ENCODE assay signal across 14 cellular contexts in genomic region chr7:136528329-136528728, GRCh38.
DNase-seq lines count a peak whose midpoint lies in the region.
"Had no signal": no experiment of that assay in that cellular context is flagged by ENCODE, and none has a peak within 500 bp of the region (broad histone marks: within the 10 kb centered on the region; RNA-seq: fewer than 3 reads in every experiment).

No MANE protein-coding gene starts in this region.

- peak; percentile 58 for DNase-seq in AG20443 (ENCODE audit: low spot score)
- DNase-seq in LoVo (ENCODE audit: low spot score), result peak; percentile 22
- peak; percentile 55 for DNase-seq in brain pericyte (ENCODE audit: low read depth, low spot score)
- DNase-seq in mesenchymal stem cell, result peak; percentile 92
- no peak for DNase-seq in T-helper 9 cell
- no peak for DNase-seq in activated naive CD8-positive, alpha-beta T cell treated with anti-CD3 and anti-CD28 coated beads for 36 hours
- DNase-seq in cortex of kidney (lab: John Stamatoyannopoulos, UW), result no peak
- DNase-seq in NOMO-1 treated with DMSO at 0.1 percent for 48 hours (lab: John Stamatoyannopoulos, UW; ENCODE audit: unreplicated experiment), result no peak
- DNase-seq: CD4-positive, alpha-beta T cell; left cardiac atrium; NCI-H69; stimulated activated CD4-positive, alpha-beta T cell treated with anti-CD3 and anti-CD28 coated beads, Interleukin-4, amount 100 ng/mL, for 1 hour; stimulated activated naive CD8-positive, alpha-beta T cell treated with anti-CD3 and anti-CD28 coated beads, Interleukin-15, amount 100 ng/mL, for 72 hours had no signal

- H2BK120ac ChIP-seq in mesenchymal stem cell (ENCODE audit: low read depth, low read length), result no peak overlapping the region

- H3K4me3 Mint-ChIP-seq in activated naive CD8-positive, alpha-beta T cell treated with anti-CD3 and anti-CD28 coated beads for 36 hours, result no peak overlapping the region
- H3K4me3 Mint-ChIP-seq: CD4-positive, alpha-beta T cell; stimulated activated naive CD8-positive, alpha-beta T cell treated with anti-CD3 and anti-CD28 coated beads, Interleukin-15, amount 100 ng/mL, for 72 hours had no signal

- H3K36me3 ChIP-seq in mesenchymal stem cell (ENCODE audit: control insufficient read depth in 1 of 2, insufficient read depth in 2 of 2, low read depth in 1 of 2, low read length in 2 of 2), result no peaks in the 10 kb centered on the region
- H3K36me3 ChIP-seq: pancreas had no signal

- peaks cover 11% of the 10 kb centered on the region for H3K4me1 ChIP-seq in mesenchymal stem cell (ENCODE audit: control insufficient read depth, insufficient read depth, low read depth, low read length)
- H3K4me1 ChIP-seq: pancreas had no signal

- no peak overlapping the region for H3K4me3 ChIP-seq in mesenchymal stem cell (ENCODE audit: insufficient read depth in 1 of 2, low read depth in 1 of 2, low read length in 2 of 2)
- H3K4me3 ChIP-seq: pancreas had no signal

- WGBS in mesenchymal stem cell, result 24% methylated on average over 2 of the region's 2 CpGs

- H3K9me3 Mint-ChIP-seq in activated naive CD8-positive, alpha-beta T cell treated with anti-CD3 and anti-CD28 coated beads for 36 hours, result peaks cover 9% of the 10 kb centered on the region

- no peaks in the 10 kb centered on the region for H3K36me3 Mint-ChIP-seq in activated naive CD8-positive, alpha-beta T cell treated with anti-CD3 and anti-CD28 coated beads for 36 hours

- no peak overlapping the region for H2AFZ ChIP-seq in mesenchymal stem cell (ENCODE audit: low read depth, low read length)

- no peak overlapping the region for H3K14ac ChIP-seq in mesenchymal stem cell (ENCODE audit: low read length in 2 of 2)

- no peak overlapping the region for H4K91ac ChIP-seq in mesenchymal stem cell (ENCODE audit: low read length)

- H2BK5ac ChIP-seq in mesenchymal stem cell (ENCODE audit: low read depth, low read length, poor library complexity, severe bottlenecking), result no peak overlapping the region

- H2AK5ac ChIP-seq in mesenchymal stem cell (ENCODE audit: low read length, severe bottlenecking), result no peak overlapping the region

- H3K4me1 Mint-ChIP-seq in activated naive CD8-positive, alpha-beta T cell treated with anti-CD3 and anti-CD28 coated beads for 36 hours, result no peaks in the 10 kb centered on the region
- H3K4me1 Mint-ChIP-seq: stimulated activated naive CD8-positive, alpha-beta T cell treated with anti-CD3 and anti-CD28 coated beads, Interleukin-15, amount 100 ng/mL, for 72 hours had no signal

- peak overlapping the region in 1 of 2 experiments; percentile 83 for H3K18ac ChIP-seq in mesenchymal stem cell (ENCODE audit: low read depth in 1 of 2, low read length in 2 of 2)

- peak overlapping the region in 1 of 2 experiments; percentile 81 for H3K4ac ChIP-seq in mesenchymal stem cell (ENCODE audit: low read depth in 1 of 2, low read length in 2 of 2)

- H3K9me3 ChIP-seq in mesenchymal stem cell (ENCODE audit: control insufficient read depth, low read length), result peaks cover 3% of the 10 kb centered on the region
- H3K9me3 ChIP-seq: pancreas had no signal

- H3K27ac ChIP-seq in mesenchymal stem cell (ENCODE audit: low read length, poor library complexity, severe bottlenecking), result peak overlapping the region; percentile 44
- H3K27ac ChIP-seq: pancreas had no signal

- no peak overlapping the region for H3K9ac ChIP-seq in mesenchymal stem cell (ENCODE audit: low read length)

- H3K4me2 ChIP-seq in mesenchymal stem cell (ENCODE audit: low read length, poor library complexity, severe bottlenecking), result no peak overlapping the region

- no peaks in the 10 kb centered on the region for H3K27me3 ChIP-seq in mesenchymal stem cell (ENCODE audit: control insufficient read depth in 1 of 2, insufficient read depth in 1 of 2, low read length in 2 of 2)

- no peak overlapping the region for H2BK15ac ChIP-seq in mesenchymal stem cell (ENCODE audit: low read depth, poor library complexity, severe bottlenecking)

- no peak overlapping the region for H3K27ac Mint-ChIP-seq in activated naive CD8-positive, alpha-beta T cell treated with anti-CD3 and anti-CD28 coated beads for 36 hours
- H3K27ac Mint-ChIP-seq: CD4-positive, alpha-beta T cell; stimulated activated naive CD8-positive, alpha-beta T cell treated with anti-CD3 and anti-CD28 coated beads, Interleukin-15, amount 100 ng/mL, for 72 hours had no signal

- H3K23ac ChIP-seq in mesenchymal stem cell (ENCODE audit: low read length in 2 of 2), result no peak overlapping the region

- H2BK12ac ChIP-seq in mesenchymal stem cell (ENCODE audit: low read length in 2 of 2), result no peak overlapping the region

- no peak overlapping the region for H4K8ac ChIP-seq in mesenchymal stem cell (ENCODE audit: low read length)

- no peaks in the 10 kb centered on the region for H3K27me3 Mint-ChIP-seq in activated naive CD8-positive, alpha-beta T cell treated with anti-CD3 and anti-CD28 coated beads for 36 hours
- H3K27me3 Mint-ChIP-seq: CD4-positive, alpha-beta T cell; stimulated activated naive CD8-positive, alpha-beta T cell treated with anti-CD3 and anti-CD28 coated beads, Interleukin-15, amount 100 ng/mL, for 72 hours had no signal

- H3K79me1 ChIP-seq in mesenchymal stem cell (replicated peaks; ENCODE audit: low read length, poor library complexity, severe bottlenecking), result no peaks in the 10 kb centered on the region

Comparison
In these comparisons a context has a peak if more than half of its experiments do, and no peak if none do; other contexts are left out.
1. DNase-seq: peak in AG20443 (single experiment), LoVo (single experiment), brain pericyte (single experiment) and mesenchymal stem cell (single experiment); none in T-helper 9 cell (single experiment), activated naive CD8-positive, alpha-beta T cell treated with anti-CD3 and anti-CD28 coated beads for 36 hours (single experiment), cortex of kidney (single experiment) and NOMO-1 treated with DMSO at 0.1 percent for 48 hours (single experiment).